In genomic region chr1:15852036-15852827, GRCh38 we compare ENCODE assay signal across 1 cellular context.
TF ChIP-seq lines count a peak whose summit lies in the region.

No MANE protein-coding gene starts in this region.

TF ChIP-seq in SK-N-SH treated with all-trans-retinoic acid at 6 μM for 48 hours, 23 proteins besides CTCF, POLR2A, EP300 and RAD21 (continued from another document):
- no peak for TF ChIP-seq TOX (CRISPR knock-in tag; IDR thresholded peaks at IDR 0.05; ENCODE audit: borderline replicate concordance)
- no peak for TF ChIP-seq ZNF70 (CRISPR knock-in tag; IDR thresholded peaks at IDR 0.05)
- no peak for TF ChIP-seq ESRRG (CRISPR knock-in tag; IDR thresholded peaks at IDR 0.05)
- TF ChIP-seq BACH2 (CRISPR knock-in tag; IDR thresholded peaks at IDR 0.05; ENCODE audit: borderline replicate concordance) = no peak
